In the genomic region with DNA sequence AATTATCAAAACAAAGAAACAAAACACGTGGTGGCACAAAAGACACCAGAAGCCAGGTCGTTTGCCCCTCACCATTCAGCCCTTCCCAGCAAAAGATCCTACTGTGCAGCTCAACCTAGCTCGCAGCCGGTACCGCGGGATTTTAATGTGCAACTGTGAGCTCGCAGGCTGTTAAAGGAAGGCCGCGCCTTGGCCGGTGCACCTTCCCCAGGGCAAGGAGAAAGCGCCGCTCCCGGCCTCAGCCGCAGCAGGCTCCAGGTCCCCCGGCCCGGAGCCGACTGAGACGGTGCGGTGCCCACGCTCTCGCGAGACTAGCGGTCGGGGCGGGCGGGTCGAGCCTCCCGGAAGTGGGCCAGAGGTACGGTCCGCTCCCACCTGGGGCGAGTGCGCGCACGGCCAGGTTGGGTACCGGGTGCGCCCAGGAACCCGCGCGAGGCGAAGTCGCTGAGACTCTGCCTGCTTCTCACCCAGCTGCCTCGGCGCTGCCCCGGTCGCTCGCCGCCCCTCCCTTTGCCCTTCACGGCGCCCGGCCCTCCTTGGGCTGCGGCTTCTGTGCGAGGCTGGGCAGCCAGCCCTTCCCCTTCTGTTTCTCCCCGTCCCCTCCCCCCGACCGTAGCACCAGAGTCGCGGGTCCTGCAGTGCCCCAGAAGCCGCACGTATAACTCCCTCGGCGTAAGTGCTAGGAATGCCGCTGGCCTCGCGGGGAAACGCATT, we compare ENCODE assay signal across 1 cellular context.
A peak's percentile ranks its signal among the peaks of the same experiment; 100 is the strongest.
TF ChIP-seq lines count a peak whose summit lies in the region.

AGL (plus strand) TSS at position 618 of the 714 bp plus-strand sequence. CDS start 682 bp downstream, outside the sequence.

TF ChIP-seq in HepG2, 621 proteins besides CTCF, POLR2A, EP300 and RAD21 (continued from another document and continues in another):
- TF ChIP-seq NR0B2 (CRISPR knock-in tag; IDR thresholded peaks at IDR 0.05), result peak; percentile 26; the same call in 1 of the 2 replicates
- peak; percentile 81; the same call in 1 of the 2 replicates for TF ChIP-seq EEA1 (CRISPR knock-in tag; IDR thresholded peaks at IDR 0.05; ENCODE audit: borderline replicate concordance)
- peak; percentile 67 for TF ChIP-seq ZNF883 (CRISPR knock-in tag; IDR thresholded peaks at IDR 0.05; ENCODE audit: not compliant biosample characterization)
- peak; percentile 71; the same call in 1 of the 2 replicates for TF ChIP-seq HMGXB3 (CRISPR knock-in tag; IDR thresholded peaks at IDR 0.05; ENCODE audit: borderline replicate concordance)
- peak; percentile 80; the same call in 1 of the 2 replicates for TF ChIP-seq ZNF292 (CRISPR knock-in tag; IDR thresholded peaks at IDR 0.05; ENCODE audit: borderline replicate concordance, low read depth)
- TF ChIP-seq SRSF9 (IDR thresholded peaks at IDR 0.05; ENCODE audit: borderline replicate concordance, insufficient read depth, low read depth, low read length, poor library complexity, severe bottlenecking), result no peak
- TF ChIP-seq, protein P1, sequence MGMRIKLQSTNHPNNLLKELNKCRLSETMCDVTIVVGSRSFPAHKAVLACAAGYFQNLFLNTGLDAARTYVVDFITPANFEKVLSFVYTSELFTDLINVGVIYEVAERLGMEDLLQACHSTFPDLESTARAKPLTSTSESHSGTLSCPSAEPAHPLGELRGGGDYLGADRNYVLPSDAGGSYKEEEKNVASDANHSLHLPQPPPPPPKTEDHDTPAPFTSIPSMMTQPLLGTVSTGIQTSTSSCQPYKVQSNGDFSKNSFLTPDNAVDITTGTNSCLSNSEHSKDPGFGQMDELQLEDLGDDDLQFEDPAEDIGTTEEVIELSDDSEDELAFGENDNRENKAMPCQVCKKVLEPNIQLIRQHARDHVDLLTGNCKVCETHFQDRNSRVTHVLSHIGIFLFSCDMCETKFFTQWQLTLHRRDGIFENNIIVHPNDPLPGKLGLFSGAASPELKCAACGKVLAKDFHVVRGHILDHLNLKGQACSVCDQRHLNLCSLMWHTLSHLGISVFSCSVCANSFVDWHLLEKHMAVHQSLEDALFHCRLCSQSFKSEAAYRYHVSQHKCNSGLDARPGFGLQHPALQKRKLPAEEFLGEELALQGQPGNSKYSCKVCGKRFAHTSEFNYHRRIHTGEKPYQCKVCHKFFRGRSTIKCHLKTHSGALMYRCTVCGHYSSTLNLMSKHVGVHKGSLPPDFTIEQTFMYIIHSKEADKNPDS (CRISPR knock-in tag; IDR thresholded peaks at IDR 0.05), result peak; percentile 57; the same call in 1 of the 2 replicates
- TF ChIP-seq CC2D1A (CRISPR knock-in tag; IDR thresholded peaks at IDR 0.05), result no peak
- TF ChIP-seq STAT5B (CRISPR knock-in tag; IDR thresholded peaks at IDR 0.05), result no peak
- no peak; the same call in 1 of the 2 replicates for TF ChIP-seq PAX8 (CRISPR knock-in tag; IDR thresholded peaks at IDR 0.05; ENCODE audit: borderline replicate concordance)
- peak; percentile 84; the same call in 1 of the 2 replicates for TF ChIP-seq ZBTB4 (CRISPR knock-in tag; IDR thresholded peaks at IDR 0.05; ENCODE audit: borderline replicate concordance)
- TF ChIP-seq ERF (CRISPR knock-in tag; IDR thresholded peaks at IDR 0.05), result peak; percentile 80
- no peak for TF ChIP-seq TBP (CRISPR knock-in tag; IDR thresholded peaks at IDR 0.05)
- peak; percentile 32 for TF ChIP-seq MED8 (CRISPR knock-in tag; IDR thresholded peaks at IDR 0.05; ENCODE audit: insufficient replicate concordance)
- no peak for TF ChIP-seq ZNF644 (CRISPR knock-in tag; IDR thresholded peaks at IDR 0.05; ENCODE audit: low read depth)
- no peak for TF ChIP-seq ZNF850 (CRISPR knock-in tag; conservative IDR thresholded peaks at IDR 0.05)
- TF ChIP-seq ZNF367 (CRISPR knock-in tag; IDR thresholded peaks at IDR 0.05; ENCODE audit: borderline replicate concordance), result no peak
- TF ChIP-seq, protein P2, sequence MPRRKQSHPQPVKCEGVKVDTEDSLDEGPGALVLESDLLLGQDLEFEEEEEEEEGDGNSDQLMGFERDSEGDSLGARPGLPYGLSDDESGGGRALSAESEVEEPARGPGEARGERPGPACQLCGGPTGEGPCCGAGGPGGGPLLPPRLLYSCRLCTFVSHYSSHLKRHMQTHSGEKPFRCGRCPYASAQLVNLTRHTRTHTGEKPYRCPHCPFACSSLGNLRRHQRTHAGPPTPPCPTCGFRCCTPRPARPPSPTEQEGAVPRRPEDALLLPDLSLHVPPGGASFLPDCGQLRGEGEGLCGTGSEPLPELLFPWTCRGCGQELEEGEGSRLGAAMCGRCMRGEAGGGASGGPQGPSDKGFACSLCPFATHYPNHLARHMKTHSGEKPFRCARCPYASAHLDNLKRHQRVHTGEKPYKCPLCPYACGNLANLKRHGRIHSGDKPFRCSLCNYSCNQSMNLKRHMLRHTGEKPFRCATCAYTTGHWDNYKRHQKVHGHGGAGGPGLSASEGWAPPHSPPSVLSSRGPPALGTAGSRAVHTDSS (CRISPR knock-in tag; conservative IDR thresholded peaks at IDR 0.05), result no peak; the same call in 1 of the 2 replicates
- no peak for TF ChIP-seq ZXDC (CRISPR knock-in tag; IDR thresholded peaks at IDR 0.05)
- TF ChIP-seq SP1 (IDR thresholded peaks at IDR 0.05), result 0 out of 2 replicates have a peak, but pooled peaks have one; percentile 45
- 0 out of 2 replicates have a peak, but pooled peaks have one; percentile 52 for TF ChIP-seq SP1 (CRISPR knock-in tag; IDR thresholded peaks at IDR 0.05)
- TF ChIP-seq TRIM24 (CRISPR knock-in tag; IDR thresholded peaks at IDR 0.05), result no peak
- peak; percentile 71; the same call in 1 of the 2 replicates for TF ChIP-seq GFI1 (CRISPR knock-in tag; IDR thresholded peaks at IDR 0.05; ENCODE audit: borderline replicate concordance)
- TF ChIP-seq SPEN (CRISPR knock-in tag; IDR thresholded peaks at IDR 0.05; ENCODE audit: low read depth), result peak; percentile 95
- peak; percentile 69; the same call in 1 of the 2 replicates for TF ChIP-seq ARID5B (CRISPR knock-in tag; IDR thresholded peaks at IDR 0.05)
- TF ChIP-seq SRSF1 (optimal IDR thresholded peaks at IDR 0.05; ENCODE audit: low read depth, low read length), result peak; percentile 71
- no peak for TF ChIP-seq SNRNP70 (IDR thresholded peaks at IDR 0.05; ENCODE audit: low read depth, low read length)
- no peak for TF ChIP-seq ZC3H13 (CRISPR knock-in tag; IDR thresholded peaks at IDR 0.05)
- TF ChIP-seq ZNF570 (CRISPR knock-in tag; IDR thresholded peaks at IDR 0.05; ENCODE audit: borderline replicate concordance), result no peak
- TF ChIP-seq KLF13 (CRISPR knock-in tag; IDR thresholded peaks at IDR 0.05), result peak; percentile 93; the same call in 1 of the 2 replicates
- peak; percentile 97 for TF ChIP-seq GABPB1 (CRISPR knock-in tag; IDR thresholded peaks at IDR 0.05)
- peak; percentile 84 for TF ChIP-seq NR1H2 (CRISPR knock-in tag; IDR thresholded peaks at IDR 0.05; ENCODE audit: borderline replicate concordance, low read depth)
- TF ChIP-seq ATF3 (CRISPR knock-in tag; IDR thresholded peaks at IDR 0.05), result no peak
- no peak for TF ChIP-seq AKAP8 (CRISPR knock-in tag; IDR thresholded peaks at IDR 0.05)
- peak; percentile 84 for TF ChIP-seq ZNF274 (CRISPR knock-in tag; IDR thresholded peaks at IDR 0.05)
- TF ChIP-seq CHCHD3 (CRISPR knock-in tag; IDR thresholded peaks at IDR 0.05), result no peak
- peak; percentile 86 for TF ChIP-seq HOXA3 (CRISPR knock-in tag; IDR thresholded peaks at IDR 0.05)
